Comparison of ENCODE assay signal across 2 cellular contexts in the genomic region with DNA sequence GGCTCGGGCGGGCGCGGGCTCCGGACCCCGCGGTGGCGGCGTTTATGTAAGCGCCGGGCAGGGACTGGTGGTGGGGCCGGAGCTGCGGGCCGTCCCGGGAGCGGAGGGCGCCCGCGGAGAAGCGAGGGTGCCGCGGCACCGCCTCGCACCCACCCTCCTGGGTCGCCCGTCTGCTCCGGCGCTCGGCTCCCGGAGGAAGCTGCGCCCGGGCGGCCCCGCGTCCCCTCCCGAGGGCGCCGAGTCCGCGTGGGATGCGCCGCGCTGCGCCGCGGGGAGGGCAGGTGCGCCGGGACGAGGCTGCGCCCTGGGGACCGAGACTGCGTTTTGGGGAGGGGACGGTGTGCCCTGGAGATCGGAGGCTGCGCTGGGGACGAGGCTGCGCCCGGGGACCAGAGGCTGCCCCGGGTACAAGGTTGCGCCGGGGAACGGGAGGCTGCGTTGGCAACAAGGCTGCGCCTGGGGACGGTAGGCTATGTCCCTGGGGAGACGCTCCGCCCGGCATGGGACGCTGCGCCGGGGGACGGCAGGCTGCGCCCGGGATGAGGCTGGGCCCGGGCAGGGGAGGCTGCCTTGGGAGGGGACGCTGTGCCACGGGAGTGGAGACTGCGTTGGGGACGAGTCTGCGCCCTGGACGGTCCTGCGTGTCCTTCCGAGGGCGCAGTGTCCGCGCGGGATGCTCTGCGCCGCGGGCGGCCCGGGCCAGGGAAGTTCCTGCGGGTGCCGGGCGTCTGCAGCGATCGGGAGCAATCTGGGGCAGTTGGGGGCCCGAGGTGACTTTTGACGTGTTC.
TF ChIP-seq lines count a peak whose summit lies in the region.

No MANE protein-coding gene starts in this region.

TF ChIP-seq in HEK293, 187 proteins besides CTCF, POLR2A, EP300 and RAD21 (continued from another document):
- TF ChIP-seq ZNF148 (tag by site-specific recombination; IDR thresholded peaks at IDR 0.05; ENCODE audit: borderline replicate concordance) (no peak), ZBTB8A (tag by site-specific recombination; IDR thresholded peaks at IDR 0.05) (peak; percentile 93)

TF ChIP-seq in K562, 482 proteins besides CTCF, POLR2A, EP300 and RAD21 (continued from another document and continues in another):
- TF ChIP-seq, protein P1, sequence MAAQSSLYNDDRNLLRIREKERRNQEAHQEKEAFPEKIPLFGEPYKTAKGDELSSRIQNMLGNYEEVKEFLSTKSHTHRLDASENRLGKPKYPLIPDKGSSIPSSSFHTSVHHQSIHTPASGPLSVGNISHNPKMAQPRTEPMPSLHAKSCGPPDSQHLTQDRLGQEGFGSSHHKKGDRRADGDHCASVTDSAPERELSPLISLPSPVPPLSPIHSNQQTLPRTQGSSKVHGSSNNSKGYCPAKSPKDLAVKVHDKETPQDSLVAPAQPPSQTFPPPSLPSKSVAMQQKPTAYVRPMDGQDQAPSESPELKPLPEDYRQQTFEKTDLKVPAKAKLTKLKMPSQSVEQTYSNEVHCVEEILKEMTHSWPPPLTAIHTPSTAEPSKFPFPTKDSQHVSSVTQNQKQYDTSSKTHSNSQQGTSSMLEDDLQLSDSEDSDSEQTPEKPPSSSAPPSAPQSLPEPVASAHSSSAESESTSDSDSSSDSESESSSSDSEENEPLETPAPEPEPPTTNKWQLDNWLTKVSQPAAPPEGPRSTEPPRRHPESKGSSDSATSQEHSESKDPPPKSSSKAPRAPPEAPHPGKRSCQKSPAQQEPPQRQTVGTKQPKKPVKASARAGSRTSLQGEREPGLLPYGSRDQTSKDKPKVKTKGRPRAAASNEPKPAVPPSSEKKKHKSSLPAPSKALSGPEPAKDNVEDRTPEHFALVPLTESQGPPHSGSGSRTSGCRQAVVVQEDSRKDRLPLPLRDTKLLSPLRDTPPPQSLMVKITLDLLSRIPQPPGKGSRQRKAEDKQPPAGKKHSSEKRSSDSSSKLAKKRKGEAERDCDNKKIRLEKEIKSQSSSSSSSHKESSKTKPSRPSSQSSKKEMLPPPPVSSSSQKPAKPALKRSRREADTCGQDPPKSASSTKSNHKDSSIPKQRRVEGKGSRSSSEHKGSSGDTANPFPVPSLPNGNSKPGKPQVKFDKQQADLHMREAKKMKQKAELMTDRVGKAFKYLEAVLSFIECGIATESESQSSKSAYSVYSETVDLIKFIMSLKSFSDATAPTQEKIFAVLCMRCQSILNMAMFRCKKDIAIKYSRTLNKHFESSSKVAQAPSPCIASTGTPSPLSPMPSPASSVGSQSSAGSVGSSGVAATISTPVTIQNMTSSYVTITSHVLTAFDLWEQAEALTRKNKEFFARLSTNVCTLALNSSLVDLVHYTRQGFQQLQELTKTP (IDR thresholded peaks at IDR 0.05; ENCODE audit: low read depth in 1 of 2, partially characterized antibody in 2 of 2), result no peak
- no peak for TF ChIP-seq ZNF197 (CRISPR knock-in tag; IDR thresholded peaks at IDR 0.05; ENCODE audit: low read depth)
- TF ChIP-seq PTBP1 (IDR thresholded peaks at IDR 0.05; ENCODE audit: low read depth, low read length), result peak; percentile 98; the same call in 1 of the 2 replicates
- peak; percentile 85 for TF ChIP-seq SAFB (IDR thresholded peaks at IDR 0.05; ENCODE audit: borderline replicate concordance, low read depth, low read length)
- TF ChIP-seq, protein P2, sequence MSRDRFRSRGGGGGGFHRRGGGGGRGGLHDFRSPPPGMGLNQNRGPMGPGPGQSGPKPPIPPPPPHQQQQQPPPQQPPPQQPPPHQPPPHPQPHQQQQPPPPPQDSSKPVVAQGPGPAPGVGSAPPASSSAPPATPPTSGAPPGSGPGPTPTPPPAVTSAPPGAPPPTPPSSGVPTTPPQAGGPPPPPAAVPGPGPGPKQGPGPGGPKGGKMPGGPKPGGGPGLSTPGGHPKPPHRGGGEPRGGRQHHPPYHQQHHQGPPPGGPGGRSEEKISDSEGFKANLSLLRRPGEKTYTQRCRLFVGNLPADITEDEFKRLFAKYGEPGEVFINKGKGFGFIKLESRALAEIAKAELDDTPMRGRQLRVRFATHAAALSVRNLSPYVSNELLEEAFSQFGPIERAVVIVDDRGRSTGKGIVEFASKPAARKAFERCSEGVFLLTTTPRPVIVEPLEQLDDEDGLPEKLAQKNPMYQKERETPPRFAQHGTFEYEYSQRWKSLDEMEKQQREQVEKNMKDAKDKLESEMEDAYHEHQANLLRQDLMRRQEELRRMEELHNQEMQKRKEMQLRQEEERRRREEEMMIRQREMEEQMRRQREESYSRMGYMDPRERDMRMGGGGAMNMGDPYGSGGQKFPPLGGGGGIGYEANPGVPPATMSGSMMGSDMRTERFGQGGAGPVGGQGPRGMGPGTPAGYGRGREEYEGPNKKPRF (IDR thresholded peaks at IDR 0.05; ENCODE audit: low read depth, low read length), result peak; percentile 98
- TF ChIP-seq HDAC3 (IDR thresholded peaks at IDR 0.05; ENCODE audit: borderline replicate concordance, partially characterized antibody), result no peak
- TF ChIP-seq, protein P3, sequence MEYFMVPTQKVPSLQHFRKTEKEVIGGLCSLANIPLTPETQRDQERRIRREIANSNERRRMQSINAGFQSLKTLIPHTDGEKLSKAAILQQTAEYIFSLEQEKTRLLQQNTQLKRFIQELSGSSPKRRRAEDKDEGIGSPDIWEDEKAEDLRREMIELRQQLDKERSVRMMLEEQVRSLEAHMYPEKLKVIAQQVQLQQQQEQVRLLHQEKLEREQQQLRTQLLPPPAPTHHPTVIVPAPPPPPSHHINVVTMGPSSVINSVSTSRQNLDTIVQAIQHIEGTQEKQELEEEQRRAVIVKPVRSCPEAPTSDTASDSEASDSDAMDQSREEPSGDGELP (CRISPR knock-in tag; IDR thresholded peaks at IDR 0.05; ENCODE audit: borderline replicate concordance), result peak; percentile 27; the same call in 1 of the 2 replicates
- no peak for TF ChIP-seq BDP1 (IDR thresholded peaks at IDR 0.05; ENCODE audit: insufficient read depth, insufficient read length)
- TF ChIP-seq ETV6 (IDR thresholded peaks at IDR 0.05; ENCODE audit: borderline replicate concordance in 1 of 2, low read depth in 2 of 2, low read length in 1 of 2), result no peak
- 0 out of 2 replicates have a peak, but pooled peaks have one; percentile 36 for TF ChIP-seq ETV6 (CRISPR knock-in tag; IDR thresholded peaks at IDR 0.05; ENCODE audit: borderline replicate concordance)
- no peak for TF ChIP-seq ATF1 (CRISPR knock-in tag; IDR thresholded peaks at IDR 0.05)
- TF ChIP-seq ATF1 (tag; IDR thresholded peaks at IDR 0.05), result peak; percentile 32
- TF ChIP-seq RBM15 (IDR thresholded peaks at IDR 0.05; ENCODE audit: insufficient read depth, low read length), result peak; percentile 73; the same call in 1 of the 2 replicates
- TF ChIP-seq POLR2G (IDR thresholded peaks at IDR 0.05; ENCODE audit: low read depth, low read length), result peak; percentile 92
- TF ChIP-seq SRF (CRISPR knock-in tag; IDR thresholded peaks at IDR 0.05), result no peak
- TF ChIP-seq POLR2B (IDR thresholded peaks at IDR 0.05; ENCODE audit: low read depth, partially characterized antibody), result no peak
- TF ChIP-seq, protein P4, sequence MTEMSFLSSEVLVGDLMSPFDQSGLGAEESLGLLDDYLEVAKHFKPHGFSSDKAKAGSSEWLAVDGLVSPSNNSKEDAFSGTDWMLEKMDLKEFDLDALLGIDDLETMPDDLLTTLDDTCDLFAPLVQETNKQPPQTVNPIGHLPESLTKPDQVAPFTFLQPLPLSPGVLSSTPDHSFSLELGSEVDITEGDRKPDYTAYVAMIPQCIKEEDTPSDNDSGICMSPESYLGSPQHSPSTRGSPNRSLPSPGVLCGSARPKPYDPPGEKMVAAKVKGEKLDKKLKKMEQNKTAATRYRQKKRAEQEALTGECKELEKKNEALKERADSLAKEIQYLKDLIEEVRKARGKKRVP (CRISPR knock-in tag; IDR thresholded peaks at IDR 0.05), result 0 out of 2 replicates have a peak, but pooled peaks have one; percentile 34
- peak; percentile 64 for TF ChIP-seq RB1 (IDR thresholded peaks at IDR 0.05; ENCODE audit: low read depth)
- peak; percentile 100 for TF ChIP-seq PCBP2 (IDR thresholded peaks at IDR 0.05; ENCODE audit: low read depth, low read length, poor library complexity, severe bottlenecking)
- TF ChIP-seq HNRNPUL1 (IDR thresholded peaks at IDR 0.05; ENCODE audit: low read length), result peak; percentile 97
- peak; percentile 59; the same call in 1 of the 2 replicates for TF ChIP-seq L3MBTL2 (IDR thresholded peaks at IDR 0.05)
- peak; percentile 49 for TF ChIP-seq GATAD2A (IDR thresholded peaks at IDR 0.05)
- peak; percentile 86 for TF ChIP-seq CHD1 (IDR thresholded peaks at IDR 0.05; ENCODE audit: low read length)
- TF ChIP-seq FUS (optimal IDR thresholded peaks at IDR 0.05; ENCODE audit: low read depth, low read length), result peak; percentile 100
- TF ChIP-seq RBM22 (IDR thresholded peaks at IDR 0.05; ENCODE audit: low read depth, low read length, poor library complexity, severe bottlenecking), result peak; percentile 99
- TF ChIP-seq XRCC5 (IDR thresholded peaks at IDR 0.05; ENCODE audit: low read depth, low read length), result 0 out of 2 replicates have a peak, but pooled peaks have one; percentile 42
- peak; percentile 100 for TF ChIP-seq RBM14 (IDR thresholded peaks at IDR 0.05; ENCODE audit: borderline replicate concordance, insufficient read depth, low read depth, low read length)
- TF ChIP-seq, protein P5, sequence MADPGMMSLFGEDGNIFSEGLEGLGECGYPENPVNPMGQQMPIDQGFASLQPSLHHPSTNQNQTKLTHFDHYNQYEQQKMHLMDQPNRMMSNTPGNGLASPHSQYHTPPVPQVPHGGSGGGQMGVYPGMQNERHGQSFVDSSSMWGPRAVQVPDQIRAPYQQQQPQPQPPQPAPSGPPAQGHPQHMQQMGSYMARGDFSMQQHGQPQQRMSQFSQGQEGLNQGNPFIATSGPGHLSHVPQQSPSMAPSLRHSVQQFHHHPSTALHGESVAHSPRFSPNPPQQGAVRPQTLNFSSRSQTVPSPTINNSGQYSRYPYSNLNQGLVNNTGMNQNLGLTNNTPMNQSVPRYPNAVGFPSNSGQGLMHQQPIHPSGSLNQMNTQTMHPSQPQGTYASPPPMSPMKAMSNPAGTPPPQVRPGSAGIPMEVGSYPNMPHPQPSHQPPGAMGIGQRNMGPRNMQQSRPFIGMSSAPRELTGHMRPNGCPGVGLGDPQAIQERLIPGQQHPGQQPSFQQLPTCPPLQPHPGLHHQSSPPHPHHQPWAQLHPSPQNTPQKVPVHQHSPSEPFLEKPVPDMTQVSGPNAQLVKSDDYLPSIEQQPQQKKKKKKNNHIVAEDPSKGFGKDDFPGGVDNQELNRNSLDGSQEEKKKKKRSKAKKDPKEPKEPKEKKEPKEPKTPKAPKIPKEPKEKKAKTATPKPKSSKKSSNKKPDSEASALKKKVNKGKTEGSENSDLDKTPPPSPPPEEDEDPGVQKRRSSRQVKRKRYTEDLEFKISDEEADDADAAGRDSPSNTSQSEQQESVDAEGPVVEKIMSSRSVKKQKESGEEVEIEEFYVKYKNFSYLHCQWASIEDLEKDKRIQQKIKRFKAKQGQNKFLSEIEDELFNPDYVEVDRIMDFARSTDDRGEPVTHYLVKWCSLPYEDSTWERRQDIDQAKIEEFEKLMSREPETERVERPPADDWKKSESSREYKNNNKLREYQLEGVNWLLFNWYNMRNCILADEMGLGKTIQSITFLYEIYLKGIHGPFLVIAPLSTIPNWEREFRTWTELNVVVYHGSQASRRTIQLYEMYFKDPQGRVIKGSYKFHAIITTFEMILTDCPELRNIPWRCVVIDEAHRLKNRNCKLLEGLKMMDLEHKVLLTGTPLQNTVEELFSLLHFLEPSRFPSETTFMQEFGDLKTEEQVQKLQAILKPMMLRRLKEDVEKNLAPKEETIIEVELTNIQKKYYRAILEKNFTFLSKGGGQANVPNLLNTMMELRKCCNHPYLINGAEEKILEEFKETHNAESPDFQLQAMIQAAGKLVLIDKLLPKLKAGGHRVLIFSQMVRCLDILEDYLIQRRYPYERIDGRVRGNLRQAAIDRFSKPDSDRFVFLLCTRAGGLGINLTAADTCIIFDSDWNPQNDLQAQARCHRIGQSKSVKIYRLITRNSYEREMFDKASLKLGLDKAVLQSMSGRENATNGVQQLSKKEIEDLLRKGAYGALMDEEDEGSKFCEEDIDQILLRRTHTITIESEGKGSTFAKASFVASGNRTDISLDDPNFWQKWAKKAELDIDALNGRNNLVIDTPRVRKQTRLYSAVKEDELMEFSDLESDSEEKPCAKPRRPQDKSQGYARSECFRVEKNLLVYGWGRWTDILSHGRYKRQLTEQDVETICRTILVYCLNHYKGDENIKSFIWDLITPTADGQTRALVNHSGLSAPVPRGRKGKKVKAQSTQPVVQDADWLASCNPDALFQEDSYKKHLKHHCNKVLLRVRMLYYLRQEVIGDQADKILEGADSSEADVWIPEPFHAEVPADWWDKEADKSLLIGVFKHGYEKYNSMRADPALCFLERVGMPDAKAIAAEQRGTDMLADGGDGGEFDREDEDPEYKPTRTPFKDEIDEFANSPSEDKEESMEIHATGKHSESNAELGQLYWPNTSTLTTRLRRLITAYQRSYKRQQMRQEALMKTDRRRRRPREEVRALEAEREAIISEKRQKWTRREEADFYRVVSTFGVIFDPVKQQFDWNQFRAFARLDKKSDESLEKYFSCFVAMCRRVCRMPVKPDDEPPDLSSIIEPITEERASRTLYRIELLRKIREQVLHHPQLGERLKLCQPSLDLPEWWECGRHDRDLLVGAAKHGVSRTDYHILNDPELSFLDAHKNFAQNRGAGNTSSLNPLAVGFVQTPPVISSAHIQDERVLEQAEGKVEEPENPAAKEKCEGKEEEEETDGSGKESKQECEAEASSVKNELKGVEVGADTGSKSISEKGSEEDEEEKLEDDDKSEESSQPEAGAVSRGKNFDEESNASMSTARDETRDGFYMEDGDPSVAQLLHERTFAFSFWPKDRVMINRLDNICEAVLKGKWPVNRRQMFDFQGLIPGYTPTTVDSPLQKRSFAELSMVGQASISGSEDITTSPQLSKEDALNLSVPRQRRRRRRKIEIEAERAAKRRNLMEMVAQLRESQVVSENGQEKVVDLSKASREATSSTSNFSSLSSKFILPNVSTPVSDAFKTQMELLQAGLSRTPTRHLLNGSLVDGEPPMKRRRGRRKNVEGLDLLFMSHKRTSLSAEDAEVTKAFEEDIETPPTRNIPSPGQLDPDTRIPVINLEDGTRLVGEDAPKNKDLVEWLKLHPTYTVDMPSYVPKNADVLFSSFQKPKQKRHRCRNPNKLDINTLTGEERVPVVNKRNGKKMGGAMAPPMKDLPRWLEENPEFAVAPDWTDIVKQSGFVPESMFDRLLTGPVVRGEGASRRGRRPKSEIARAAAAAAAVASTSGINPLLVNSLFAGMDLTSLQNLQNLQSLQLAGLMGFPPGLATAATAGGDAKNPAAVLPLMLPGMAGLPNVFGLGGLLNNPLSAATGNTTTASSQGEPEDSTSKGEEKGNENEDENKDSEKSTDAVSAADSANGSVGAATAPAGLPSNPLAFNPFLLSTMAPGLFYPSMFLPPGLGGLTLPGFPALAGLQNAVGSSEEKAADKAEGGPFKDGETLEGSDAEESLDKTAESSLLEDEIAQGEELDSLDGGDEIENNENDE (IDR thresholded peaks at IDR 0.05; ENCODE audit: low read depth, low read length), result no peak
- TF ChIP-seq FOXK1 (CRISPR knock-in tag; IDR thresholded peaks at IDR 0.05; ENCODE audit: borderline replicate concordance), result no peak
- TF ChIP-seq U2AF1 (optimal IDR thresholded peaks at IDR 0.05; ENCODE audit: low read depth, low read length), result peak; percentile 59
- TF ChIP-seq ZNF511 (CRISPR knock-in tag; IDR thresholded peaks at IDR 0.05), result peak; percentile 57
- peak; percentile 84; the same call in 1 of the 2 replicates for TF ChIP-seq PHF21A (IDR thresholded peaks at IDR 0.05; ENCODE audit: borderline replicate concordance, low read depth)
- TF ChIP-seq TCF3 (CRISPR knock-in tag; IDR thresholded peaks at IDR 0.05), result no peak
- TF ChIP-seq HNRNPH1 (optimal IDR thresholded peaks at IDR 0.05; ENCODE audit: low read depth, low read length), result peak; percentile 89
- peak; percentile 29; the same call in 1 of the 2 replicates for TF ChIP-seq BCOR (IDR thresholded peaks at IDR 0.05)
- no peak for TF ChIP-seq NFE2L1 (tag; IDR thresholded peaks at IDR 0.05; ENCODE audit: borderline replicate concordance, low read depth)
